ENCODE assay signal across 13 cellular contexts in genomic region chr7:30521532-30521931, GRCh38. TPM values are rescaled to one million over a fixed set of nuclear protein-coding genes. Genes with fewer than 3 reads are reported as not detected.
DNase-seq lines count a peak whose midpoint lies in the region; ATAC-seq and TF ChIP-seq lines count a peak whose summit lies in the region.
"Had no signal": no experiment of that assay in that cellular context is flagged by ENCODE, and none has a peak within 500 bp of the region (broad histone marks: within the 10 kb centered on the region; RNA-seq: fewer than 3 reads in every experiment).

No MANE protein-coding gene starts in this region.

- no peak for TF ChIP-seq POLR2A in lower leg skin (IDR thresholded peaks at IDR 0.05)
- no peak for TF ChIP-seq POLR2A in uterus (IDR thresholded peaks at IDR 0.05)

- intact Hi-C loops in Right ventricle myocardium inferior (cut with DNase I), result no loop called here
- intact Hi-C loops in cardiac septum (cut with DNase I), result no loop called here
- intact Hi-C loops in lower leg skin (cut with DNase I; ENCODE audit: low total_unique reads), result no loop called here
- intact Hi-C loops in uterus (cut with DNase I; ENCODE audit: low total_unique reads), result no loop called here

- H3K27me3 ChIP-seq in uterus, result no peaks in the 10 kb centered on the region

- 33 to 41% methylated on average over 1 of the region's 1 CpG for WGBS in lower leg skin, 2 donors

- DNase-seq in Right ventricle myocardium inferior (ENCODE audit: missing footprints) (peak; percentile 80), cardiac septum (ENCODE audit: low spot score) (no peak), epithelial cell of prostate (ENCODE audit: low read depth, low spot score) (no peak), lower leg skin (ENCODE audit: low spot score in 2 of 2) (peak; percentile 63 to 91), uterus (peak; percentile 55 to 66), cortex of kidney (lab: John Stamatoyannopoulos, UW) (no peak)
- DNase-seq in effector CD8-positive, alpha-beta T cell (lab: John Stamatoyannopoulos, UW), result no peak
- DNase-seq: KBM-7; NCI-H2081; stimulated activated naive CD4-positive, alpha-beta T cell treated with Interleukin-2 at 50 U/mL for 16 hours had no signal

- H3K36me3 ChIP-seq in uterus, result no peaks in the 10 kb centered on the region

- no peak for TF ChIP-seq CTCF in lower leg skin (IDR thresholded peaks at IDR 0.05)
- TF ChIP-seq CTCF in uterus (IDR thresholded peaks at IDR 0.05), result no peak

- no peaks in the 10 kb centered on the region for H3K4me1 ChIP-seq in uterus

- no peaks in the 10 kb centered on the region for H3K9me3 ChIP-seq in uterus

- peak overlapping the region; percentile 94 for H3K27ac ChIP-seq in epithelial cell of prostate
- H3K27ac ChIP-seq in uterus, result peak overlapping the region; percentile 53 to 54

- H3K4me3 ChIP-seq in lower leg skin (ENCODE audit: low read depth, poor library complexity, severe bottlenecking) (no peak overlapping the region), uterus (no peak overlapping the region)

- ATAC-seq in Right ventricle myocardium inferior, result peak; percentile 94
- ATAC-seq in HG03432 (IDR thresholded peaks at IDR 0.05; ENCODE audit: unreplicated experiment), result no peak
- ATAC-seq: HCT116; natural killer cell treated with Interleukin-12 subunit alpha and Interleukin-12 subunit beta and Interleukin-15 and Interleukin-18, amount 100 ng/mL, for 72 hours had no signal

RNA-seq across cellular contexts. Expression of gene GGCT, which starts 16.9 kb away (rescaled TPM):
- total RNA-seq in Right ventricle myocardium inferior (18.9 TPM), cardiac septum (20.8 TPM), lower leg skin (10 to 100 TPM; 40.0 to 66.2 (median 60.8) TPM), uterus (10 to 100 TPM in 3 of 4 donors, 1 to 10 TPM in 1; 4.9 to 35.9 (median 21.3) TPM)

RNA-seq across cellular contexts. Expression of gene NOD1, which starts 42.9 kb away (rescaled TPM):
- 8.4 TPM for total RNA-seq in Right ventricle myocardium inferior
- 13.2 TPM for total RNA-seq in cardiac septum
- 10 to 100 TPM in 3 of 4 donors, 1 to 10 TPM in 1; 5.1 to 14.5 (median 10.9) TPM for total RNA-seq in lower leg skin
- total RNA-seq in uterus, result 10 to 100 TPM in 3 of 4 donors, 1 to 10 TPM in 1; 9.2 to 22.1 (median 12.7) TPM

Comparison
In these comparisons a context has a peak if more than half of its experiments do, and no peak if none do; other contexts are left out.
1. DNase-seq: peak in Right ventricle myocardium inferior (single experiment), lower leg skin (2 of 2) and uterus (2 of 2); none in cardiac septum (single experiment), epithelial cell of prostate (single experiment), effector CD8-positive, alpha-beta T cell (single experiment) and cortex of kidney (single experiment).